In the genomic region with DNA sequence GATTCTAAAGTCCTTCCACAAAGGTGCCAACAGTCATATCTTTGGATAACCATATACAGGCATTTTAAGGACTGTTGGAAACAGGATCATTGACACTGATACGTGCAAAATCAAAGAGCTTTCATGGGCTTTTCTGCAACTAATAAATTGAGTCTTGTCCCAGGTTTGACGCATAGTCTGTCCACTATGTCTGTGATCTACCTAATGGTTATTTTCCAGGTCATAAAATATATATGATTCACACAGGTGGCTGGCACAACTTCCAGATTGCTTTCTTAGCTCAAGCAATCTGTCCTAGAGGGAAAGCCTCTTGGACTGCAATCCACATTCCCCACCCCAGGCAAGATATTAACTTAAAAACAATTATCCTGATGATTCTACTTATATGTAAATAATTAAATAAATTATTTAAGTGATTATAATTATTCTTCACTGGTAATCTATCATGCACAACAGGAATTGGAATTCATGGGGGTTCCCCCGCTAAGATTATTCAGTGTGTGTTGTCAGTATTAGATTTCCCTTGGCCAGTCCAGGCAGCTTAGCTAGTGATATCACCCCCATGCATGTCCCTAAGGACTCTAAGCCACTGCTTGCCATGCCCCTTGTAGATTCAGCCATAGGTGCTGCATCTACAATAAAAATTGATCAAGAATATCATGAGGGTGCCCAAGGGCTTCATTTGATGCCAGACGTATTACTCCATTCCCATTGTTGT, we compare ENCODE assay signal across 27 cellular contexts.
"Had no signal": no experiment of that assay in that cellular context is flagged by ENCODE, and none has a peak within 500 bp of the region (broad histone marks: within the 10 kb centered on the region; RNA-seq: fewer than 3 reads in every experiment).

No MANE protein-coding gene starts in this region.

- H3K4me1 ChIP-seq: heart right ventricle, pancreas, right lobe of liver, stomach, thyroid gland, vagina had no signal

- ATAC-seq: esophagus mucosa; heart right ventricle; left lobe of liver; mucosa of descending colon; natural killer cell treated with Interleukin-12 subunit alpha and Interleukin-12 subunit beta and Interleukin-15 and Interleukin-18, amount 100 ng/mL, for 72 hours; pancreas; right lobe of liver; stimulated activated effector memory CD8-positive, alpha-beta T cell treated with anti-CD3 and anti-CD28 coated beads, Interleukin-12 subunit alpha, Interleukin-12 subunit beta, amount 100 ng/mL, for 72 hours had no signal

- H3K27me3 ChIP-seq: heart right ventricle, neutrophil, pancreas, right lobe of liver, stomach, thyroid gland, vagina had no signal

- H3K9me3 ChIP-seq: neutrophil, pancreas, right lobe of liver, thyroid gland, vagina had no signal

- H3K36me3 ChIP-seq: heart right ventricle, neutrophil, pancreas, right lobe of liver, stomach, thyroid gland, vagina had no signal

- H3K27ac ChIP-seq: heart right ventricle, neutrophil, pancreas, right lobe of liver, stomach, thyroid gland, vagina had no signal

- H3K4me3 Mint-ChIP-seq: mesothelial cell of epicardium; naive B cell; natural killer cell treated with Interleukin-12 subunit alpha and Interleukin-12 subunit beta and Interleukin-15 and Interleukin-18, amount 100 ng/mL, for 72 hours; neural crest cell; stimulated activated effector memory CD8-positive, alpha-beta T cell treated with anti-CD3 and anti-CD28 coated beads, Interleukin-12 subunit alpha, Interleukin-12 subunit beta, amount 100 ng/mL, for 72 hours had no signal

- DNase-seq: dorsolateral prefrontal cortex; effector CD4-positive, alpha-beta T cell; foreskin melanocyte; glutamatergic neuron; heart right ventricle; hippocampal formation; mesenchymal stem cell; mucosa of descending colon; naive B cell; pancreas; right lobe of liver; stimulated activated CD4-positive, alpha-beta T cell treated with anti-CD3 and anti-CD28 coated beads, Interleukin-2, amount 100 ng/mL, for 24 hours; stimulated activated CD4-positive, alpha-beta T cell treated with anti-CD3 and anti-CD28 coated beads, Interleukin-4, amount 100 ng/mL, for 24 hours; stimulated activated naive CD4-positive, alpha-beta T cell treated with Interleukin-2 at 50 U/mL for 16 hours; stomach; thyroid gland had no signal

- H3K36me3 Mint-ChIP-seq: naive B cell; stimulated activated effector memory CD8-positive, alpha-beta T cell treated with anti-CD3 and anti-CD28 coated beads, Interleukin-12 subunit alpha, Interleukin-12 subunit beta, amount 100 ng/mL, for 72 hours had no signal

- FAIRE-seq: colon, islet of Langerhans had no signal

- H3K4me3 ChIP-seq: dorsolateral prefrontal cortex, heart right ventricle, lung, mucosa of descending colon, pancreas, right lobe of liver, stomach, thyroid gland, vagina had no signal

- H3K27me3 Mint-ChIP-seq: naive B cell; natural killer cell treated with Interleukin-12 subunit alpha and Interleukin-12 subunit beta and Interleukin-15 and Interleukin-18, amount 100 ng/mL, for 72 hours had no signal

- H3K27ac Mint-ChIP-seq: mesothelial cell of epicardium; naive B cell; natural killer cell treated with Interleukin-12 subunit alpha and Interleukin-12 subunit beta and Interleukin-15 and Interleukin-18, amount 100 ng/mL, for 72 hours; stimulated activated effector memory CD8-positive, alpha-beta T cell treated with anti-CD3 and anti-CD28 coated beads, Interleukin-12 subunit alpha, Interleukin-12 subunit beta, amount 100 ng/mL, for 72 hours had no signal

- H3K4me1 Mint-ChIP-seq: mesothelial cell of epicardium; naive B cell; neural crest cell; stimulated activated effector memory CD8-positive, alpha-beta T cell treated with anti-CD3 and anti-CD28 coated beads, Interleukin-12 subunit alpha, Interleukin-12 subunit beta, amount 100 ng/mL, for 72 hours had no signal
